17 cellular contexts compared by ENCODE assay signal in the genomic region with DNA sequence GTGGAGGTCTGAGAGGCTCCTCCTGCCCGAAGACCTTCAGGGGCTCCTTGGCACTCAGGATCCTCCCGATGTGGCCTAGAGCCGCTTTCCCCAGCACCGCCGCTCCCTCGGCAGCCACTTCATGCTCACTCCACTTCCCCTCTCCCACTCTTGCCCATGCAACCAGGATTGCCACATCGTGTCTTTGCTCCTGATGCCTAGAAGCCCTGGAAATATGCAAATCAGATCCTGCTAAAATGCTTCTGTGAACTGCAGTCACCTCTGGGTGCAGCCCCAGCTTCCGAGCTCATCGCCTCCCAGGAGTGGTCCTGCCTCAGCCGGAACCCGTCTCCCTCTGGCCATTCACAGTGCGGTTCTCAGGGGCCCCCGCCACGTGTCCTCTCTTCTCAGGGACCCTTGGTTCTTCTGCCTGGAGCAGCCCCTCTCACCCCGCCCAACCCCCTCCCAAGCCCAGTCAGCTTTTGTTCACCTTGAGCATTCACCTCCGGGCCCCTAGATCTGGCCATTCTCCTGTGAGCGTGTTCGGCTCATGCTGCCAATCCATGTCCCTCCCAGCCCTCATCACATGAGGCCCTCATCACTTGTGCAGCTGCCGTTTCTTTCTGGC.
DNase-seq lines count a peak whose midpoint lies in the region; ATAC-seq and TF ChIP-seq lines count a peak whose summit lies in the region.
"Had no signal": no experiment of that assay in that cellular context is flagged by ENCODE, and none has a peak within 500 bp of the region (broad histone marks: within the 10 kb centered on the region; RNA-seq: fewer than 3 reads in every experiment).

No MANE protein-coding gene starts in this region.

- H3K79me2 ChIP-seq in parathyroid adenoma, result no peaks in the 10 kb centered on the region

- no peak overlapping the region for H3K9ac ChIP-seq in parathyroid adenoma
- H3K9ac ChIP-seq: BLaER1 treated with 17β-estradiol and CSF1 and Interleukin-3, amounts not matched to agents 10 nM and 100 nM had no signal

- H3K4me3 Mint-ChIP-seq in glutamatergic neuron (ENCODE audit: unreplicated experiment), result no peak overlapping the region
- H3K4me3 Mint-ChIP-seq in stimulated activated naive B cell treated with anti-CD40 and anti-IgM and Interleukin-4, amounts not matched to agents 10 μg/mL and 1 μg/mL and 100 μg/mL, for 72 hours, result no peak overlapping the region
- H3K4me3 Mint-ChIP-seq: B cell; CD4-positive, CD25-positive, alpha-beta regulatory T cell; H9 had no signal

- no peak overlapping the region for H3K4me2 ChIP-seq in parathyroid adenoma (ENCODE audit: low read length)
- H3K4me2 ChIP-seq: BLaER1 treated with 17β-estradiol and CSF1 and Interleukin-3, amounts not matched to agents 10 nM and 100 nM had no signal

- H3K36me3 ChIP-seq in parathyroid adenoma (ENCODE audit: control insufficient read depth, insufficient read depth, low read length), result no peaks in the 10 kb centered on the region
- H3K36me3 ChIP-seq: BLaER1 treated with 17β-estradiol and CSF1 and Interleukin-3, amounts not matched to agents 10 nM and 100 nM had no signal

- peaks cover 5% of the 10 kb centered on the region for H3K27me3 Mint-ChIP-seq in glutamatergic neuron (ENCODE audit: unreplicated experiment)
- peaks cover 38 to 53% of the 10 kb centered on the region in 2 donors for H3K27me3 Mint-ChIP-seq in stimulated activated naive B cell treated with anti-CD40 and anti-IgM and Interleukin-4, amounts not matched to agents 10 μg/mL and 1 μg/mL and 100 μg/mL, for 72 hours
- H3K27me3 Mint-ChIP-seq: CD4-positive, CD25-positive, alpha-beta regulatory T cell had no signal

- peaks cover 5% of the 10 kb centered on the region for H3K9me3 Mint-ChIP-seq in glutamatergic neuron (ENCODE audit: unreplicated experiment)
- H3K9me3 Mint-ChIP-seq in stimulated activated naive B cell treated with anti-CD40 and anti-IgM and Interleukin-4, amounts not matched to agents 10 μg/mL and 1 μg/mL and 100 μg/mL, for 72 hours, result no peaks in the 10 kb centered on the region
- H3K9me3 Mint-ChIP-seq: CD4-positive, CD25-positive, alpha-beta regulatory T cell; CD8-positive, alpha-beta memory T cell; H9 had no signal

- ATAC-seq in stimulated activated naive B cell treated with anti-CD40 and anti-IgM and Interleukin-4, amounts not matched to agents 10 μg/mL and 1 μg/mL and 100 μg/mL, for 72 hours (replicated peaks), result no peak
- no peak for ATAC-seq in GM18517 (IDR thresholded peaks at IDR 0.05; ENCODE audit: unreplicated experiment)

- peaks cover 4% of the 10 kb centered on the region for H3K36me3 Mint-ChIP-seq in glutamatergic neuron (ENCODE audit: unreplicated experiment)
- no peaks in the 10 kb centered on the region for H3K36me3 Mint-ChIP-seq in stimulated activated naive B cell treated with anti-CD40 and anti-IgM and Interleukin-4, amounts not matched to agents 10 μg/mL and 1 μg/mL and 100 μg/mL, for 72 hours
- H3K36me3 Mint-ChIP-seq: CD4-positive, CD25-positive, alpha-beta regulatory T cell; CD8-positive, alpha-beta memory T cell had no signal

- H3K9me3 ChIP-seq in parathyroid adenoma (ENCODE audit: control insufficient read depth, low read length), result no peaks in the 10 kb centered on the region
- H3K9me3 ChIP-seq: BLaER1 treated with 17β-estradiol and CSF1 and Interleukin-3, amounts not matched to agents 10 nM and 100 nM had no signal

- H3K27ac Mint-ChIP-seq in glutamatergic neuron (ENCODE audit: unreplicated experiment), result no peak overlapping the region
- peak overlapping the region; percentile 67 for H3K27ac Mint-ChIP-seq in stimulated activated naive B cell treated with anti-CD40 and anti-IgM and Interleukin-4, amounts not matched to agents 10 μg/mL and 1 μg/mL and 100 μg/mL, for 72 hours
- H3K27ac Mint-ChIP-seq: B cell; CD8-positive, alpha-beta memory T cell had no signal

- peaks cover 44% of the 10 kb centered on the region for H3K4me1 ChIP-seq in parathyroid adenoma

- no peaks in the 10 kb centered on the region for H3K27me3 ChIP-seq in parathyroid adenoma (ENCODE audit: control insufficient read depth, insufficient read depth, low read length)
- H3K27me3 ChIP-seq: BLaER1 treated with 17β-estradiol and CSF1 and Interleukin-3, amounts not matched to agents 10 nM and 100 nM had no signal

- peaks cover 28% of the 10 kb centered on the region for H3K4me1 Mint-ChIP-seq in glutamatergic neuron (ENCODE audit: low read depth, unreplicated experiment)
- H3K4me1 Mint-ChIP-seq in stimulated activated naive B cell treated with anti-CD40 and anti-IgM and Interleukin-4, amounts not matched to agents 10 μg/mL and 1 μg/mL and 100 μg/mL, for 72 hours, result peaks cover 7 to 17% of the 10 kb centered on the region in 2 donors
- H3K4me1 Mint-ChIP-seq: CD4-positive, CD25-positive, alpha-beta regulatory T cell had no signal

- DNase-seq in NCI-H526 (lab: John Stamatoyannopoulos, UW), result peak; percentile 77 to 86
- peak; percentile 13 for DNase-seq in glutamatergic neuron
- DNase-seq in stimulated activated naive B cell treated with anti-CD40 and anti-IgM and Interleukin-4, amounts not matched to agents 10 μg/mL and 1 μg/mL and 100 μg/mL, for 72 hours, result no peak
- no peak for DNase-seq in NCI-H2227 (lab: John Stamatoyannopoulos, UW; ENCODE audit: unreplicated experiment)
- DNase-seq in DMS153 treated with DMSO at 0.1 percent for 48 hours (lab: John Stamatoyannopoulos, UW; ENCODE audit: unreplicated experiment), result no peak
- DNase-seq: CD4-positive, CD25-positive, alpha-beta regulatory T cell; CD8-positive, alpha-beta memory T cell; COR-L47; DMS 273 treated with DMSO at 0.1 percent for 48 hours; DMS79; GDM1; H9; IMR-90 had no signal

- peak overlapping the region; percentile 88 for H3K27ac ChIP-seq in parathyroid adenoma
- H3K27ac ChIP-seq: BLaER1 treated with 17β-estradiol and CSF1 and Interleukin-3, amounts not matched to agents 10 nM and 100 nM had no signal

- peak overlapping the region; percentile 52 for H2AFZ ChIP-seq in parathyroid adenoma

- TF ChIP-seq CTCF in glutamatergic neuron (IDR thresholded peaks at IDR 0.05; ENCODE audit: partially characterized antibody, unreplicated experiment) (no peak), parathyroid adenoma (IDR thresholded peaks at IDR 0.05) (no peak)

- H3K4me3 ChIP-seq in parathyroid adenoma (ENCODE audit: low read depth, low read length), result no peak overlapping the region
- H3K4me3 ChIP-seq: BLaER1 treated with 17β-estradiol and CSF1 and Interleukin-3, amounts not matched to agents 10 nM and 100 nM had no signal

Comparison
In these comparisons a context has a peak if more than half of its experiments do, and no peak if none do; other contexts are left out.
1. DNase-seq: peak in NCI-H526 (2 of 2) and glutamatergic neuron (single experiment); none in stimulated activated naive B cell treated with anti-CD40 and anti-IgM and Interleukin-4, amounts not matched to agents 10 μg/mL and 1 μg/mL and 100 μg/mL, for 72 hours (single experiment), NCI-H2227 (single experiment) and DMS153 treated with DMSO at 0.1 percent for 48 hours (single experiment).